6 cellular contexts compared by ENCODE assay signal in the genomic region with DNA sequence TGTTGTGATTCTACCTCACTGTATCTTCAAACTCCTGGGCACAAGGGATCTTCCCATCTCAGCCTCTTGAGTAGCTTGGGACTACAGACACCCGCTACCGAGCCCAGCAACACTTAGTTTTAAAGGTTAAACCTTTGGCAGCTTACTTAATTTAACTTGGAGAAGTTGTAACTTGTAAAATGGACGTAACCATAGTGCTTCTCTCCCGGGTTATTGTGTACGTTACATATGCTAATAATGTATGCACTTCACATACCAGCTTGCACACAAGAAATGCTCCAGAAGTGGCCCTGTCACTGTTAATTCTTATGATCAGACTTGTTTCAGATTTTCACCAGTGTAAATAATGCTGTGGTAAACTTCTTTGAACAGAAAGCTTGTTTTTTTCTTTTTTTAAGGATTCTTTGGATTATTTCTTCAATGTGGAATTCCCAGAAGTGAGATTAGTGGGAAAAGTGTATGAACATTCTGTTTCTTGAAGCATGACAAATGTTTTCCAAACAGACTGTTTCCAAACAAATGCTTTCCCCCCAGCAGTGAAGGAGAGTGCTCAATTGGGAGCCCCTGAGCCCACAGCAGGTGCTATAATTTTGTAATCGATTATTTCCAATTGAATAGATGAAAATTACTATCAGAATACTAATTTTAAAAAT.
"Had no signal": no experiment of that assay in that cellular context is flagged by ENCODE, and none has a peak within 500 bp of the region (broad histone marks: within the 10 kb centered on the region; RNA-seq: fewer than 3 reads in every experiment).

No MANE protein-coding gene starts in this region.

- H3K9ac ChIP-seq: SK-N-SH had no signal

- H3K9me3 ChIP-seq: SK-N-SH had no signal

- ATAC-seq: activated naive CD4-positive, alpha-beta T cell treated with anti-CD3 and anti-CD28 coated beads, Interleukin-2, amount 50 U/mL, for 72 hours; stimulated activated naive B cell treated with anti-CD40 and anti-IgM and Interleukin-4, amounts not matched to agents 10 μg/mL and 1 μg/mL and 100 μg/mL, for 72 hours had no signal

- H3K4me2 ChIP-seq: SK-N-SH had no signal

- DNase-seq: activated B cell treated with CpG ODN at 0.5 μM for 24 hours; activated CD4-positive, alpha-beta T cell treated with anti-CD3 and anti-CD28 coated beads, Interleukin-2, amount 10 ng/mL, durations not matched to agents 7 days and 5 days; activated T-cell treated with anti-CD3 and anti-CD28 coated beads for 4 hours; SK-N-SH; stimulated activated naive B cell treated with anti-CD40 and anti-IgM and Interleukin-4, amounts not matched to agents 10 μg/mL and 1 μg/mL and 100 μg/mL, for 72 hours had no signal

- H3K9me2 ChIP-seq: SK-N-SH had no signal
